In genomic region chr3:33173103-33173502, GRCh38 we compare ENCODE assay signal across 24 cellular contexts. TPM values are rescaled to one million over a fixed set of nuclear protein-coding genes. Genes with fewer than 3 reads are reported as not detected.
DNase-seq lines count a peak whose midpoint lies in the region; ATAC-seq lines count a peak whose summit lies in the region.
"Had no signal": no experiment of that assay in that cellular context is flagged by ENCODE, and none has a peak within 500 bp of the region (broad histone marks: within the 10 kb centered on the region; RNA-seq: fewer than 3 reads in every experiment).

No MANE protein-coding gene starts in this region.

- peaks cover 0 to 7% of the 10 kb centered on the region in 2 donors for H3K4me1 ChIP-seq in aorta (ENCODE audit: control insufficient read depth in 1 of 2, insufficient read depth in 2 of 2, low read length in 2 of 2)
- H3K4me1 ChIP-seq: HAP-1 had no signal

- H3K9me3 ChIP-seq in aorta (ENCODE audit: control insufficient read depth, low read length): no peaks in the 10 kb centered on the region
- H3K9me3 ChIP-seq: HAP-1, neutrophil had no signal

- H3K27ac ChIP-seq in aorta (ENCODE audit: low read depth in 1 of 2, low read length in 2 of 2): peak overlapping the region in 1 of 2 donors; percentile 73
- H3K27ac ChIP-seq: cardiac muscle cell, HL-60, neutrophil had no signal

- H3K4me3 ChIP-seq in aorta (ENCODE audit: low read length in 2 of 2): no peak overlapping the region
- H3K4me3 ChIP-seq: cardiac muscle cell, GM12878, HAP-1, smooth muscle cell had no signal

- no peak for DNase-seq in Right ventricle myocardium inferior (ENCODE audit: missing footprints)
- DNase-seq in cardiac septum (ENCODE audit: low spot score): no peak
- peak; percentile 58 for DNase-seq in NCI-H510A (lab: John Stamatoyannopoulos, UW)
- DNase-seq in left cardiac atrium: no peak
- DNase-seq in aorta: no peak
- no peak for DNase-seq in stimulated activated CD4-positive, alpha-beta T cell treated with anti-CD3 and anti-CD28 coated beads, Interleukin-2, amount 100 ng/mL, for 24 hours
- DNase-seq: activated CD4-positive, alpha-beta T cell treated with anti-CD3 and anti-CD28 coated beads, Interleukin-2, amount 50 U/mL, for 1 hour; activated naive CD4-positive, alpha-beta T cell treated with anti-CD3 and anti-CD28 coated beads for 36 hours; amygdala; kidney; NCI-H2171; NCI-H69; OCI-M1; substantia nigra; T1000 had no signal

- H3K27me3 ChIP-seq in aorta (ENCODE audit: control insufficient read depth in 1 of 2, insufficient read depth in 2 of 2, low read length in 1 of 2): no peaks in the 10 kb centered on the region
- H3K27me3 ChIP-seq: cardiac muscle cell, neutrophil had no signal

- 5 to 7% methylated on average over 2 of the region's 2 CpGs for WGBS in aorta, 2 donors

- H3K36me3 ChIP-seq in aorta (ENCODE audit: control insufficient read depth in 1 of 2, insufficient read depth in 2 of 2, low read length in 1 of 2): peaks cover 0 to 1% of the 10 kb centered on the region in 2 donors
- H3K36me3 ChIP-seq: cardiac muscle cell, HAP-1, neutrophil had no signal

- intact Hi-C loops in Right ventricle myocardium inferior (cut with DNase I): no loop called here
- intact Hi-C loops in cardiac septum (cut with DNase I): no loop called here
- intact Hi-C loops in left cardiac atrium (cut with DNase I): no loop called here
- intact Hi-C loops in aorta (cut with DNase I): loop anchor here in 1 of 2 donors (2.0 kb wide), 1 partner anchor 38 kb away; no protein-coding TSS in a partner anchor

- peak; percentile 95 for ATAC-seq in Right ventricle myocardium inferior
- peak; percentile 93 to 95 for ATAC-seq in left cardiac atrium
- ATAC-seq in aorta (ENCODE audit: low FRiP score): peak; percentile 42
- ATAC-seq in HG02763 (IDR thresholded peaks at IDR 0.05; ENCODE audit: unreplicated experiment): no peak
- no peak for ATAC-seq in HG02798 (IDR thresholded peaks at IDR 0.05; ENCODE audit: poor library complexity, unreplicated experiment)
- ATAC-seq: GM12878, WTC11 had no signal

RNA-seq across cellular contexts. Expression of gene SUSD5, which starts 45.5 kb away (rescaled TPM):
- total RNA-seq in Right ventricle myocardium inferior: 2.8 TPM
- 0.78 TPM for total RNA-seq in cardiac septum
- total RNA-seq in left cardiac atrium: under 1 TPM; 0.60 to 0.82 TPM
- 100 to 1,000 TPM; 132 to 230 TPM for total RNA-seq in aorta
- 100 to 1,000 TPM in 1 of 2 donors, 10 to 100 TPM in 1; 46.3 to 148 TPM for polyA plus RNA-seq in aorta
- total RNA-seq: activated naive CD4-positive, alpha-beta T cell treated with anti-CD3 and anti-CD28 coated beads for 36 hours had no signal

RNA-seq across cellular contexts. Expression of gene CRTAP, which starts 59.3 kb away (rescaled TPM):
- total RNA-seq in Right ventricle myocardium inferior (93.4 TPM), cardiac septum (91.7 TPM), left cardiac atrium (100 to 1,000 TPM; 129 to 159 TPM), aorta (100 to 1,000 TPM; 297 to 370 TPM)
- 100 to 1,000 TPM; 282 to 287 TPM for polyA plus RNA-seq in aorta

Comparison
In these comparisons a context has a peak if more than half of its experiments do, and no peak if none do; other contexts are left out.
1. ATAC-seq: peak in Right ventricle myocardium inferior (single experiment), left cardiac atrium (2 of 2) and aorta (single experiment); none in HG02763 (single experiment) and HG02798 (single experiment).
2. RNA of gene SUSD5, which starts 45.5 kb away (total RNA-seq): 132 to 230 TPM in aorta; 2.8 TPM in Right ventricle myocardium inferior (single experiment), 0.60 to 0.82 TPM in left cardiac atrium and 0.78 TPM in cardiac septum (single experiment); every median in the first group is over 10 times any median in the second.